In the genomic region with DNA sequence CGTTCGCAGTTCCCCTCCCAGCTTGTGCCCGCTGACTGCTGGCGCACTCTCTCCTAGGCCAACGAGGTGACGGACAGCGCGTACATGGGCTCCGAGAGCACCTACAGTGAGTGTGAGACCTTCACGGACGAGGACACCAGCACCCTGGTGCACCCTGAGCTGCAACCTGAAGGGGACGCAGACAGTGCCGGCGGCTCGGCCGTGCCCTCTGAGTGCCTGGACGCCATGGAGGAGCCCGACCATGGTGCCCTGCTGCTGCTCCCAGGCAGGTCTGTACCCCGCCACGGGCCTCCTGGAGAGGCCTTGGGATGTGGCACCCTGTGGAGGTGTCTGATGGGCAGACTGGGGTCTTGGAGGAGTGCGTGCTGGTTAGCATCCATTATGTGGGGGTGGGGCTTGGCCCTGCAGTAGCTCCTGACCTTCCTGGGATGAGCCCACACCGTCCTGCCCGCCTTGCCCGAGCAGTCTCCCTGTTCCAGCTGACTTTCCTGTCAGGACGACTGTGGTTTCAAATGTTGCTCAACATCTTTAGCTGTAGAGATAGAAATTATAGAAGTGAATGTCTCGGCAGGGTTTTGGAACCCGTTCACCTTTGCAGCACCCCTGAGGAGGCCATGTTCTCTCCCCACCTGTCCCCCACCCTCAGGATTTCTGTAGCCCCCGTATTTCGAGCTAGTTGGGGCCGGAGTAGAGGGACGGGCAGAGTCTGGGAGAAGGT, we compare ENCODE assay signal across 1 cellular context.
TF ChIP-seq lines count a peak whose summit lies in the region.

No MANE protein-coding gene starts in this region.

TF ChIP-seq in GM23338, 12 proteins besides CTCF, POLR2A, EP300 and RAD21 (continued from another document):
- TF ChIP-seq, protein P1, sequence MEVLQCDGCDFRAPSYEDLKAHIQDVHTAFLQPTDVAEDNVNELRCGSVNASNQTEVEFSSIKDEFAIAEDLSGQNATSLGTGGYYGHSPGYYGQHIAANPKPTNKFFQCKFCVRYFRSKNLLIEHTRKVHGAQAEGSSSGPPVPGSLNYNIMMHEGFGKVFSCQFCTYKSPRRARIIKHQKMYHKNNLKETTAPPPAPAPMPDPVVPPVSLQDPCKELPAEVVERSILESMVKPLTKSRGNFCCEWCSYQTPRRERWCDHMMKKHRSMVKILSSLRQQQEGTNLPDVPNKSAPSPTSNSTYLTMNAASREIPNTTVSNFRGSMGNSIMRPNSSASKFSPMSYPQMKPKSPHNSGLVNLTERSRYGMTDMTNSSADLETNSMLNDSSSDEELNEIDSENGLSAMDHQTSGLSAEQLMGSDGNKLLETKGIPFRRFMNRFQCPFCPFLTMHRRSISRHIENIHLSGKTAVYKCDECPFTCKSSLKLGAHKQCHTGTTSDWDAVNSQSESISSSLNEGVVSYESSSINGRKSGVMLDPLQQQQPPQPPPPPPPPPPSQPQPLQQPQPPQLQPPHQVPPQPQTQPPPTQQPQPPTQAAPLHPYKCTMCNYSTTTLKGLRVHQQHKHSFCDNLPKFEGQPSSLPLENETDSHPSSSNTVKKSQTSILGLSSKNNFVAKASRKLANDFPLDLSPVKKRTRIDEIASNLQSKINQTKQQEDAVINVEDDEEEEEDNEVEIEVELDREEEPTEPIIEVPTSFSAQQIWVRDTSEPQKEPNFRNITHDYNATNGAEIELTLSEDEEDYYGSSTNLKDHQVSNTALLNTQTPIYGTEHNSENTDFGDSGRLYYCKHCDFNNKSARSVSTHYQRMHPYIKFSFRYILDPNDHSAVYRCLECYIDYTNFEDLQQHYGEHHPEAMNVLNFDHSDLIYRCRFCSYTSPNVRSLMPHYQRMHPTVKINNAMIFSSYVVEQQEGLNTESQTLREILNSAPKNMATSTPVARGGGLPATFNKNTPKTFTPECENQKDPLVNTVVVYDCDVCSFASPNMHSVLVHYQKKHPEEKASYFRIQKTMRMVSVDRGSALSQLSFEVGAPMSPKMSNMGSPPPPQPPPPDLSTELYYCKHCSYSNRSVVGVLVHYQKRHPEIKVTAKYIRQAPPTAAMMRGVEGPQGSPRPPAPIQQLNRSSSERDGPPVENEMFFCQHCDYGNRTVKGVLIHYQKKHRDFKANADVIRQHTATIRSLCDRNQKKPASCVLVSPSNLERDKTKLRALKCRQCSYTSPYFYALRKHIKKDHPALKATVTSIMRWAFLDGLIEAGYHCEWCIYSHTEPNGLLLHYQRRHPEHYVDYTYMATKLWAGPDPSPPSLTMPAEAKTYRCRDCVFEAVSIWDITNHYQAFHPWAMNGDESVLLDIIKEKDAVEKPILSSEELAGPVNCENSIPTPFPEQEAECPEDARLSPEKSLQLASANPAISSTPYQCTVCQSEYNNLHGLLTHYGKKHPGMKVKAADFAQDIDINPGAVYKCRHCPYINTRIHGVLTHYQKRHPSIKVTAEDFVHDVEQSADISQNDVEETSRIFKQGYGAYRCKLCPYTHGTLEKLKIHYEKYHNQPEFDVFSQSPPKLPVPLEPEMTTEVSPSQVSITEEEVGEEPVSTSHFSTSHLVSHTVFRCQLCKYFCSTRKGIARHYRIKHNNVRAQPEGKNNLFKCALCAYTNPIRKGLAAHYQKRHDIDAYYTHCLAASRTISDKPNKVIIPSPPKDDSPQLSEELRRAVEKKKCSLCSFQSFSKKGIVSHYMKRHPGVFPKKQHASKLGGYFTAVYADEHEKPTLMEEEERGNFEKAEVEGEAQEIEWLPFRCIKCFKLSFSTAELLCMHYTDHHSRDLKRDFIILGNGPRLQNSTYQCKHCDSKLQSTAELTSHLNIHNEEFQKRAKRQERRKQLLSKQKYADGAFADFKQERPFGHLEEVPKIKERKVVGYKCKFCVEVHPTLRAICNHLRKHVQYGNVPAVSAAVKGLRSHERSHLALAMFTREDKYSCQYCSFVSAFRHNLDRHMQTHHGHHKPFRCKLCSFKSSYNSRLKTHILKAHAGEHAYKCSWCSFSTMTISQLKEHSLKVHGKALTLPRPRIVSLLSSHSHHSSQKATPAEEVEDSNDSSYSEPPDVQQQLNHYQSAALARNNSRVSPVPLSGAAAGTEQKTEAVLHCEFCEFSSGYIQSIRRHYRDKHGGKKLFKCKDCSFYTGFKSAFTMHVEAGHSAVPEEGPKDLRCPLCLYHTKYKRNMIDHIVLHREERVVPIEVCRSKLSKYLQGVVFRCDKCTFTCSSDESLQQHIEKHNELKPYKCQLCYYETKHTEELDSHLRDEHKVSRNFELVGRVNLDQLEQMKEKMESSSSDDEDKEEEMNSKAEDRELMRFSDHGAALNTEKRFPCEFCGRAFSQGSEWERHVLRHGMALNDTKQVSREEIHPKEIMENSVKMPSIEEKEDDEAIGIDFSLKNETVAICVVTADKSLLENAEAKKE (CRISPR knock-in tag; IDR thresholded peaks at IDR 0.05): no peak
- no peak for TF ChIP-seq EZH2 (IDR thresholded peaks at IDR 0.05; ENCODE audit: low read depth, unreplicated experiment)
- TF ChIP-seq POLR2AphosphoS5 (IDR thresholded peaks at IDR 0.05; ENCODE audit: low read depth): no peak
- no peak for TF ChIP-seq ZNF331 (CRISPR knock-in tag; IDR thresholded peaks at IDR 0.05; ENCODE audit: low read depth)
- no peak for TF ChIP-seq JUNB (IDR thresholded peaks at IDR 0.05; ENCODE audit: unreplicated experiment)
- no peak for TF ChIP-seq ZNF114 (CRISPR knock-in tag; IDR thresholded peaks at IDR 0.05)
- TF ChIP-seq CREB1 (CRISPR knock-in tag; IDR thresholded peaks at IDR 0.05; ENCODE audit: low read depth): no peak
- no peak for TF ChIP-seq EZH2phosphoT487 (IDR thresholded peaks at IDR 0.05; ENCODE audit: unreplicated experiment)
- TF ChIP-seq, protein P2, sequence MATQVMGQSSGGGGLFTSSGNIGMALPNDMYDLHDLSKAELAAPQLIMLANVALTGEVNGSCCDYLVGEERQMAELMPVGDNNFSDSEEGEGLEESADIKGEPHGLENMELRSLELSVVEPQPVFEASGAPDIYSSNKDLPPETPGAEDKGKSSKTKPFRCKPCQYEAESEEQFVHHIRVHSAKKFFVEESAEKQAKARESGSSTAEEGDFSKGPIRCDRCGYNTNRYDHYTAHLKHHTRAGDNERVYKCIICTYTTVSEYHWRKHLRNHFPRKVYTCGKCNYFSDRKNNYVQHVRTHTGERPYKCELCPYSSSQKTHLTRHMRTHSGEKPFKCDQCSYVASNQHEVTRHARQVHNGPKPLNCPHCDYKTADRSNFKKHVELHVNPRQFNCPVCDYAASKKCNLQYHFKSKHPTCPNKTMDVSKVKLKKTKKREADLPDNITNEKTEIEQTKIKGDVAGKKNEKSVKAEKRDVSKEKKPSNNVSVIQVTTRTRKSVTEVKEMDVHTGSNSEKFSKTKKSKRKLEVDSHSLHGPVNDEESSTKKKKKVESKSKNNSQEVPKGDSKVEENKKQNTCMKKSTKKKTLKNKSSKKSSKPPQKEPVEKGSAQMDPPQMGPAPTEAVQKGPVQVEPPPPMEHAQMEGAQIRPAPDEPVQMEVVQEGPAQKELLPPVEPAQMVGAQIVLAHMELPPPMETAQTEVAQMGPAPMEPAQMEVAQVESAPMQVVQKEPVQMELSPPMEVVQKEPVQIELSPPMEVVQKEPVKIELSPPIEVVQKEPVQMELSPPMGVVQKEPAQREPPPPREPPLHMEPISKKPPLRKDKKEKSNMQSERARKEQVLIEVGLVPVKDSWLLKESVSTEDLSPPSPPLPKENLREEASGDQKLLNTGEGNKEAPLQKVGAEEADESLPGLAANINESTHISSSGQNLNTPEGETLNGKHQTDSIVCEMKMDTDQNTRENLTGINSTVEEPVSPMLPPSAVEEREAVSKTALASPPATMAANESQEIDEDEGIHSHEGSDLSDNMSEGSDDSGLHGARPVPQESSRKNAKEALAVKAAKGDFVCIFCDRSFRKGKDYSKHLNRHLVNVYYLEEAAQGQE (IDR thresholded peaks at IDR 0.05; ENCODE audit: unreplicated experiment): no peak
TF ChIP-seq in GM23338: peak in this region for 0.
